In genomic region chr1:202171292-202172014, GRCh38 we compare ENCODE assay signal across 22 cellular contexts. TPM values are rescaled to one million over a fixed set of nuclear protein-coding genes. Genes with fewer than 3 reads are reported as not detected.
DNase-seq lines count a peak whose midpoint lies in the region; ATAC-seq, FAIRE-seq and TF ChIP-seq lines count a peak whose summit lies in the region.
"Had no signal": no experiment of that assay in that cellular context is flagged by ENCODE, and none has a peak within 500 bp of the region (broad histone marks: within the 10 kb centered on the region; RNA-seq: fewer than 3 reads in every experiment).

No MANE protein-coding gene starts in this region.

- intact Hi-C loops in naive thymus-derived CD4-positive, alpha-beta T cell (cut with micrococcal nuclease), result loop anchor here in 1 of 2 donors (2.0 kb wide), 1 partner anchor 17 kb away; no protein-coding TSS in a partner anchor
- intact Hi-C loops in dorsolateral prefrontal cortex (cut with DNase I), result no loop called here

- CTCF ChIA-PET in A549 (lab: Yijun Ruan, JAX), result interaction anchor here (0.7 to 1.8 kb wide), 5 partner anchors 9 to 154 kb away, joined by 3 to 5 read pairs (median 4); partner anchors contain the start of gene LGR6
- CTCF ChIA-PET in naive thymus-derived CD4-positive, alpha-beta T cell (lab: Charles Lee), result interaction anchor here (1.9 kb wide), 1 partner anchor 17 kb away, joined by 5 read pairs; no protein-coding TSS in a partner anchor

- H3K4me1 ChIP-seq in A549, result no peaks in the 10 kb centered on the region
- H3K4me1 ChIP-seq in BLaER1, result peaks cover 22% of the 10 kb centered on the region
- peaks cover 0 to under 1% of the 10 kb centered on the region in 2 donors for H3K4me1 ChIP-seq in naive thymus-derived CD4-positive, alpha-beta T cell (ENCODE audit: control insufficient read depth in 2 of 2, insufficient read depth in 2 of 2, low read length in 2 of 2)

- H3K27ac ChIP-seq in A549 (no peak overlapping the region), BLaER1 (no peak overlapping the region), dorsolateral prefrontal cortex (no peak overlapping the region)
- no peak overlapping the region for H3K27ac ChIP-seq in naive thymus-derived CD4-positive, alpha-beta T cell (ENCODE audit: low read depth, low read length)
- H3K27ac ChIP-seq: HL-60 had no signal

- TF ChIP-seq POLR2A in A549 (IDR thresholded peaks at IDR 0.05; ENCODE audit: low read length), result no peak

- no peak for TF ChIP-seq EP300 in A549 (IDR thresholded peaks at IDR 0.05)

- H3K36me3 Mint-ChIP-seq in activated T-helper 17 cell treated with anti-CD3 and anti-CD28 coated beads, Interleukin-2, amount 50 U/mL, for 72 hours (ENCODE audit: low read depth), result no peaks in the 10 kb centered on the region
- no peaks in the 10 kb centered on the region for H3K36me3 Mint-ChIP-seq in naive thymus-derived CD4-positive, alpha-beta T cell
- H3K36me3 Mint-ChIP-seq: CD14-positive monocyte had no signal

- no peak for DNase-seq in A549 (ENCODE audit: low read depth in 1 of 2, low spot score in 1 of 2)
- no peak for DNase-seq in naive thymus-derived CD4-positive, alpha-beta T cell
- DNase-seq in dorsolateral prefrontal cortex, result no peak
- DNase-seq in T1000 (lab: John Stamatoyannopoulos, UW), result no peak
- DNase-seq in activated CD4-positive, CD25-positive, alpha-beta regulatory T cell treated with anti-CD3 and anti-CD28 coated beads, Interleukin-2, amount 50 U/mL, for 72 hours, result no peak
- DNase-seq: AML-193, GDM1, HFFc6, IMR-90, Karpas-422, NCI-H1417 treated with DMSO at 0.1 percent for 48 hours, NCI-H2227 treated with DMSO at 0.1 percent for 48 hours, OCI-M1 had no signal

- ATAC-seq in A549 (peak; percentile 19 to 32; a peak in 4 of 6 replicates), HG03354 (IDR thresholded peaks at IDR 0.05; ENCODE audit: poor library complexity, severe bottlenecking, unreplicated experiment) (no peak)
- ATAC-seq in activated T-helper 17 cell treated with anti-CD3 and anti-CD28 coated beads, Interleukin-2, amount 50 U/mL, for 72 hours (replicated peaks), result peak; percentile 45
- ATAC-seq in naive thymus-derived CD4-positive, alpha-beta T cell, result peak; percentile 19

- WGBS in A549 (ENCODE audit: missing lambda C conversion rate), result 92% methylated on average over 10 of the region's 11 CpGs

- TF ChIP-seq CTCF in A549 (IDR thresholded peaks at IDR 0.05), result no peak
- no peak for TF ChIP-seq CTCF in dorsolateral prefrontal cortex (IDR thresholded peaks at IDR 0.05 in 54 of 56, conservative IDR thresholded peaks at IDR 0.05 in 2 of 56; ENCODE audit: low read depth in 1 of 56, partially characterized antibody in 56 of 56)

- H3K4me2 ChIP-seq in A549, result no peak overlapping the region
- peak overlapping the region; percentile 4; the same call in 1 of the 2 replicates for H3K4me2 ChIP-seq in BLaER1

- H3K36me3 ChIP-seq in BLaER1, result no peaks in the 10 kb centered on the region
- H3K36me3 ChIP-seq in naive thymus-derived CD4-positive, alpha-beta T cell (ENCODE audit: control insufficient read depth in 2 of 3, insufficient read depth in 3 of 3, low read length in 3 of 3), result no peaks in the 10 kb centered on the region

- H3K27me3 Mint-ChIP-seq in activated T-helper 17 cell treated with anti-CD3 and anti-CD28 coated beads, Interleukin-2, amount 50 U/mL, for 72 hours, result no peaks in the 10 kb centered on the region
- no peaks in the 10 kb centered on the region for H3K27me3 Mint-ChIP-seq in naive thymus-derived CD4-positive, alpha-beta T cell

- H3K4me3 ChIP-seq in A549 (no peak overlapping the region), BLaER1 (no peak overlapping the region), dorsolateral prefrontal cortex (no peak overlapping the region)
- H3K4me3 ChIP-seq in naive thymus-derived CD4-positive, alpha-beta T cell (ENCODE audit: low read length), result no peak overlapping the region

- no peaks in the 10 kb centered on the region for H4K20me1 ChIP-seq in BLaER1

- POLR2A ChIA-PET in A549 (lab: Yijun Ruan, JAX), result no interaction called here
- POLR2A ChIA-PET in naive thymus-derived CD4-positive, alpha-beta T cell (lab: Charles Lee), result no interaction called here

- H3K4me1 Mint-ChIP-seq in activated T-helper 17 cell treated with anti-CD3 and anti-CD28 coated beads, Interleukin-2, amount 50 U/mL, for 72 hours, result no peaks in the 10 kb centered on the region
- peaks cover 0 to 14% (median 4%) of the 10 kb centered on the region in 7 donors for H3K4me1 Mint-ChIP-seq in naive thymus-derived CD4-positive, alpha-beta T cell
- H3K4me1 Mint-ChIP-seq: CD14-positive monocyte had no signal

- H3K4me3 Mint-ChIP-seq in activated T-helper 17 cell treated with anti-CD3 and anti-CD28 coated beads, Interleukin-2, amount 50 U/mL, for 72 hours, result no peak overlapping the region
- H3K4me3 Mint-ChIP-seq in naive thymus-derived CD4-positive, alpha-beta T cell, result no peak overlapping the region
- H3K4me3 Mint-ChIP-seq: CD14-positive monocyte, HFFc6 had no signal

- no peaks in the 10 kb centered on the region for H3K27me3 ChIP-seq in BLaER1
- H3K27me3 ChIP-seq in naive thymus-derived CD4-positive, alpha-beta T cell (ENCODE audit: control insufficient read depth in 2 of 2, insufficient read depth in 2 of 2, low read length in 2 of 2), result no peaks in the 10 kb centered on the region
- H3K27me3 ChIP-seq in dorsolateral prefrontal cortex, result no peaks in the 10 kb centered on the region

- H3K9ac ChIP-seq in BLaER1, result 0 out of 2 replicates have a peak overlapping the region, but pooled peaks have one; percentile 19

- no peak for FAIRE-seq in A549 (lab: Jason Lieb, UNC)
- FAIRE-seq: H54 had no signal

- no peak overlapping the region for H3K27ac Mint-ChIP-seq in activated T-helper 17 cell treated with anti-CD3 and anti-CD28 coated beads, Interleukin-2, amount 50 U/mL, for 72 hours
- no peak overlapping the region for H3K27ac Mint-ChIP-seq in naive thymus-derived CD4-positive, alpha-beta T cell
- H3K27ac Mint-ChIP-seq: HFFc6 had no signal

- no peak for TF ChIP-seq RAD21 in A549 (conservative IDR thresholded peaks at IDR 0.05 in 1 of 2, IDR thresholded peaks at IDR 0.05 in 1 of 2)

- no peaks in the 10 kb centered on the region for H3K9me3 Mint-ChIP-seq in activated T-helper 17 cell treated with anti-CD3 and anti-CD28 coated beads, Interleukin-2, amount 50 U/mL, for 72 hours
- no peaks in the 10 kb centered on the region for H3K9me3 Mint-ChIP-seq in naive thymus-derived CD4-positive, alpha-beta T cell
- H3K9me3 Mint-ChIP-seq: CD14-positive monocyte, HFFc6 had no signal

- no peaks in the 10 kb centered on the region for H3K9me3 ChIP-seq in A549
- no peaks in the 10 kb centered on the region for H3K9me3 ChIP-seq in BLaER1
- H3K9me3 ChIP-seq in naive thymus-derived CD4-positive, alpha-beta T cell (ENCODE audit: control insufficient read depth in 2 of 3, low read length in 3 of 3), result no peaks in the 10 kb centered on the region

TF ChIP-seq in A549, 52 proteins besides CTCF, POLR2A, EP300 and RAD21 (continues in another document):
- no peak for TF ChIP-seq CBX8 (IDR thresholded peaks at IDR 0.05)

RNA-seq across cellular contexts. Expression of gene PTPN7, which starts 11.1 kb away (rescaled TPM):
- polyA plus RNA-seq in A549 (2011; rRNA removed) (0.08 TPM in 1 of 2 replicates, not detected in the other), A549 (2017; fragmentation: RNase III; extraction: RNeasy Plus Mini Kit Qiagen cat#74134 plus additional on column Dnase treatment) (not detected in 3 replicates)
- 0.03 and 0.07 TPM in 2 replicates for polyA plus RNA-seq in A549 (2012; cell fraction: cytosol; rRNA removed)
- 0.06 TPM in 1 of 2 replicates, not detected in the other for polyA plus RNA-seq in A549 (2012; cell fraction: nucleus; rRNA removed)
- not detected in 2 replicates for polyA minus RNA-seq in A549 (2011; rRNA and poly(A)+ RNA removed)
- 100 to 1,000 TPM; 238 to 281 TPM for total RNA-seq in activated T-helper 17 cell treated with anti-CD3 and anti-CD28 coated beads, Interleukin-2, amount 50 U/mL, for 72 hours
- total RNA-seq in naive thymus-derived CD4-positive, alpha-beta T cell, result 100 to 1,000 TPM in 2 of 5 experiments, 10 to 100 TPM in 3; 43.2 to 258 (median 97.0) TPM
- 10 to 100 TPM; 40.4 to 78.6 TPM for polyA plus RNA-seq in naive thymus-derived CD4-positive, alpha-beta T cell
- total RNA-seq in dorsolateral prefrontal cortex, result 1 to 10 TPM in 52 of 120 experiments, under 1 TPM in 48, not detected in 20; 0.16 to 4.1 (median 1.0) TPM
- total RNA-seq: HFFc6, HT1080, IMR-90, MCF 10A, RPMI7951 had no signal

RNA-seq across cellular contexts. Expression of gene LGR6, which starts 22.1 kb away (rescaled TPM):
- 0.84 and 1.3 TPM in 2 replicates for polyA plus RNA-seq in A549 (2011; rRNA removed)
- 0.15 and 0.19 TPM in 2 replicates for polyA plus RNA-seq in A549 (2012; cell fraction: cytosol; rRNA removed)
- polyA plus RNA-seq in A549 (2012; cell fraction: nucleus; rRNA removed), result 0.61 and 0.73 TPM in 2 replicates
- 0.60 to 1.3 TPM (median 1.1 TPM) in 3 replicates for polyA plus RNA-seq in A549 (2017; fragmentation: RNase III; extraction: RNeasy Plus Mini Kit Qiagen cat#74134 plus additional on column Dnase treatment)
- polyA minus RNA-seq in A549 (2011; rRNA and poly(A)+ RNA removed), result 3.1 and 4.3 TPM in 2 replicates
- total RNA-seq in activated T-helper 17 cell treated with anti-CD3 and anti-CD28 coated beads, Interleukin-2, amount 50 U/mL, for 72 hours, result under 1 TPM in 1 of 2 donors, not detected in 1; 0.21 TPM
- total RNA-seq in naive thymus-derived CD4-positive, alpha-beta T cell, result 1 to 10 TPM in 1 of 5 experiments, under 1 TPM in 3, not detected in 1; 0.16 to 5.8 (median 0.67) TPM
- under 1 TPM; 0.22 to 0.29 TPM for polyA plus RNA-seq in naive thymus-derived CD4-positive, alpha-beta T cell
- 1 to 10 TPM in 26 of 120 experiments, under 1 TPM in 85, not detected in 9; 0.12 to 4.0 (median 0.62) TPM for total RNA-seq in dorsolateral prefrontal cortex
- total RNA-seq: HFFc6, HT1080, IMR-90 had no signal
- polyA plus RNA-seq: CD14-positive monocyte, IMR-90 had no signal

RNA-seq across cellular contexts. Expression of gene ARL8A, which starts 26.9 kb away (rescaled TPM):
- polyA plus RNA-seq in A549 (2011; rRNA removed), result 49.8 and 57.8 TPM in 2 replicates
- 31.8 and 37.2 TPM in 2 replicates for polyA plus RNA-seq in A549 (2012; cell fraction: cytosol; rRNA removed)
- 30.9 and 32.5 TPM in 2 replicates for polyA plus RNA-seq in A549 (2012; cell fraction: nucleus; rRNA removed)
- polyA plus RNA-seq in A549 (2017; fragmentation: RNase III; extraction: RNeasy Plus Mini Kit Qiagen cat#74134 plus additional on column Dnase treatment), result 18.0 to 25.6 TPM (median 23.4 TPM) in 3 replicates
- 26.5 and 50.1 TPM in 2 replicates for polyA minus RNA-seq in A549 (2011; rRNA and poly(A)+ RNA removed)
- 10 to 100 TPM; 43.6 to 51.4 TPM for total RNA-seq in activated T-helper 17 cell treated with anti-CD3 and anti-CD28 coated beads, Interleukin-2, amount 50 U/mL, for 72 hours
- 10 to 100 TPM; 38.2 to 99.4 (median 54.3) TPM for total RNA-seq in naive thymus-derived CD4-positive, alpha-beta T cell
- polyA plus RNA-seq in naive thymus-derived CD4-positive, alpha-beta T cell, result 1 to 10 TPM; 5.5 to 6.3 TPM
- total RNA-seq in dorsolateral prefrontal cortex, result 100 to 1,000 TPM in 119 of 120 experiments, 10 to 100 TPM in 1; 88.0 to 248 (median 166) TPM

RNA-seq across cellular contexts. Expression of gene GPR37L1, which starts 48.7 kb away (rescaled TPM):
- polyA plus RNA-seq in A549 (2011; rRNA removed) (0.13 and 0.15 TPM in 2 replicates), A549 (2017; fragmentation: RNase III; extraction: RNeasy Plus Mini Kit Qiagen cat#74134 plus additional on column Dnase treatment) (0.08 to 0.09 TPM (median 0.09 TPM) in 3 replicates)
- polyA plus RNA-seq in A549 (2012; cell fraction: cytosol; rRNA removed), result 0.08 and 0.12 TPM in 2 replicates
- 0.24 and 0.27 TPM in 2 replicates for polyA plus RNA-seq in A549 (2012; cell fraction: nucleus; rRNA removed)
- 0.15 and 0.21 TPM in 2 replicates for polyA minus RNA-seq in A549 (2011; rRNA and poly(A)+ RNA removed)
- total RNA-seq in activated T-helper 17 cell treated with anti-CD3 and anti-CD28 coated beads, Interleukin-2, amount 50 U/mL, for 72 hours, result not detected
- total RNA-seq in naive thymus-derived CD4-positive, alpha-beta T cell, result not detected
- polyA plus RNA-seq in naive thymus-derived CD4-positive, alpha-beta T cell, result under 1 TPM; 0.02 to 0.09 TPM
- 100 to 1,000 TPM in 3 of 120 experiments, 10 to 100 TPM in 117; 26.2 to 167 (median 58.0) TPM for total RNA-seq in dorsolateral prefrontal cortex
- total RNA-seq: HFFc6, HT1080, IMR-90, MCF 10A, RPMI7951 had no signal

Comparison
In these comparisons a context has a peak if more than half of its experiments do, and no peak if none do; other contexts are left out.
1. RNA of gene PTPN7, which starts 11.1 kb away (total RNA-seq): 238 to 281 TPM in activated T-helper 17 cell treated with anti-CD3 and anti-CD28 coated beads, Interleukin-2, amount 50 U/mL, for 72 hours and 43.2 to 258 TPM in naive thymus-derived CD4-positive, alpha-beta T cell; 0.16 to 4.1 TPM in dorsolateral prefrontal cortex; every median in the first group is over 4 times any median in the second.